Comparison of ENCODE assay signal across 8 cellular contexts in the genomic region with DNA sequence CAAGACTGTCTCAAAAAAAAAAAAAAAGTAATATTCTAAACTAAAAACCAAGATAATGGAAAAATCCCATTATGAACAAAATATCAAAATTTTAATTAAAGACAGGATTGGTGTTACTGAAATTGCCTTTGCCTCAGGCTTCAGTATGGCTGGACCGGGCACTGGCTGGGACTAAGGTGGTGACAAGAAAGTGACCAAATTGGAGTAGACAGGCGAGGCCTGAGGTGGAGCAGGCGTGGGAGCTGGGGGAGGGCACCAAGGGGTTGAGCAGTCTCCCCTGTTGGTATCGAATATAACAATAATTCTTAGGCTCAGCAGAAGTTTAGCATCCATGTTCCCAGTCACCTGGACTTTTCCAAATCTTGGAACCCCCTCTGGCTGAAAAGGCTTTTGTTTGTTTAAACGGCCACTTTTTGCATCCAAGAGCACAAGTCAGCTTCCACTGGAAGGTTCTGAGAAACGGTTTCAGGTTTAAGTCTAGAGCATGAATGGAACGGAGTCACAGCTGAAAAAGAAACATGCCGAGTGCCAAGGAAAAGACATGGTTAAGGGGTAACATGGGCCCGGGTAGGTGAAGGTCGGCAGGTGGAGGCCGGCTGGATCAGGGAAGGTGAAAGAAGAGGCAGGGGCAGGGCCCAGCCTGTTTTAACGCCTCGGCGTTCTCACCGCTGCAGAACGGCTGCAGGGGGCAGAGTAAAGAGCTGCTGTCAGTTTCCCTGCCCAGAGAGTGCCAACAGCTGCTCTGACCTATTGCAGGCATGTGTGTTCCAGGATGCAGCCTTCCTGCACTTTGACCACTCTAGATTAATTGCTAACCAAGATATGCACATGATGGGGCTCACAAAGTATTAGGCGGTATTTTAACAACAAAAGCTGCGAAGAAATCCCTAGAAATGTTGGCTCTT.
A peak's percentile ranks its signal among the peaks of the same experiment; 100 is the strongest.
DNase-seq lines count a peak whose midpoint lies in the region; ATAC-seq and TF ChIP-seq lines count a peak whose summit lies in the region.

No MANE protein-coding gene starts in this region.

- H3K9ac ChIP-seq in muscle layer of colon (ENCODE audit: low read length) = peak overlapping the region; percentile 4
- peak overlapping the region; percentile 43 to 64 for H3K9ac ChIP-seq in stomach smooth muscle (ENCODE audit: low read length in 2 of 2)

- POLR2A ChIA-PET in AG04449 (lab: Yijun Ruan, JAX) = no interaction called here

- TF ChIP-seq CTCF in AG04449 (IDR thresholded peaks at IDR 0.05; ENCODE audit: insufficient read depth, low read length, missing control alignments) = peak; percentile 10

- DNase-seq in AG04449 (ENCODE audit: low read depth, low spot score) (no peak), NCI-H2227 treated with DMSO at 0.1 percent for 48 hours (lab: John Stamatoyannopoulos, UW) (peak; percentile 51), erythroblast (lab: John Stamatoyannopoulos, UW) (peak; percentile 67 to 72)
- DNase-seq in activated CD8-positive, alpha-beta memory T cell treated with anti-CD3 and anti-CD28 coated beads for 24 hours = peak; percentile 77

- CTCF ChIA-PET in AG04449 (lab: Yijun Ruan, JAX) = interaction anchor here (0.7 to 1.2 kb wide), 3 partner anchors 27 to 169 kb away, joined by 3 to 5 read pairs (median 3); no protein-coding TSS in a partner anchor

- H3K4me3 ChIP-seq in AG04449 (ENCODE audit: low read depth, low read length) (peak overlapping the region; percentile 66), muscle layer of colon (ENCODE audit: low read depth in 1 of 2, low read length in 2 of 2) (peak overlapping the region; percentile 50 to 92), stomach smooth muscle (ENCODE audit: low read length in 2 of 2) (peak overlapping the region; percentile 62 to 78)

- H3K27me3 ChIP-seq in muscle layer of colon (ENCODE audit: control insufficient read depth in 1 of 2, insufficient read depth in 2 of 2, low read length in 2 of 2) (no peaks in the 10 kb centered on the region), stomach smooth muscle (ENCODE audit: control insufficient read depth in 1 of 2, insufficient read depth in 2 of 2, low read length in 2 of 2) (no peaks in the 10 kb centered on the region)

- peak; percentile 37 for ATAC-seq in GM18520 (IDR thresholded peaks at IDR 0.05; ENCODE audit: unreplicated experiment)
- peak; percentile 71 for ATAC-seq in HG03045 (IDR thresholded peaks at IDR 0.05; ENCODE audit: unreplicated experiment)

- H3K4me1 ChIP-seq in muscle layer of colon (ENCODE audit: insufficient read depth, low read length) (peaks cover 13% of the 10 kb centered on the region), stomach smooth muscle (ENCODE audit: control insufficient read depth, insufficient read depth, low read length) (peaks cover 9% of the 10 kb centered on the region)

- H3K36me3 ChIP-seq in muscle layer of colon (ENCODE audit: insufficient read depth, low read length) = no peaks in the 10 kb centered on the region
- no peaks in the 10 kb centered on the region for H3K36me3 ChIP-seq in stomach smooth muscle (ENCODE audit: control insufficient read depth in 2 of 2, insufficient read depth in 2 of 2, low read length in 2 of 2)

- H3K9me3 ChIP-seq in muscle layer of colon (ENCODE audit: low read length) (no peaks in the 10 kb centered on the region), stomach smooth muscle (ENCODE audit: control insufficient read depth in 2 of 2, low read length in 2 of 2) (no peaks in the 10 kb centered on the region)

- no peak for TF ChIP-seq POLR2A in erythroblast (IDR thresholded peaks at IDR 0.05; ENCODE audit: low read length)

- H3K27ac ChIP-seq in muscle layer of colon (ENCODE audit: low read depth, low read length) (peak overlapping the region; percentile 53), stomach smooth muscle (ENCODE audit: low read length) (peak overlapping the region; percentile 18)
